ENCODE assay signal across 18 cellular contexts in the genomic region with DNA sequence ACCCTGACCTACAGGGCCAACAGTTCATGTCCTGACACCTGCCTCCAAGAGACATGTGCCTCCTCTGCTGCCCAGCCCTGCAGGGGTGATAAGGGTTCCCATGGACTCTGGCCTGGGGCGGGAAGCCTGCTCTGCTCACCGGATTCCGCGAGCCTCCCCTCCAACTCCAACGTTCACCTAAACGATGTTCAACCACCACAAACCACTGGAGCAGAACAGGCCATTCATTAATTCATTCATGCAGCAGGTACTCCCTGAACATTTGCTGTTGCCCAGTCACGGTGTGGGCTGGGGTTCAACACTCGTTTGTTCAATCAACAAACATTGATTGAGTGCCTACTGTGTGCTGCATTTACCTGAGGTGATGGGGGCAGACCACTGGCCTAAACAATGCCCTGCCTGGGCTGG. TPM values are rescaled to one million over a fixed set of nuclear protein-coding genes. Genes with fewer than 3 reads are reported as not detected.
DNase-seq lines count a peak whose midpoint lies in the region; ATAC-seq, FAIRE-seq and TF ChIP-seq lines count a peak whose summit lies in the region.
"Had no signal": no experiment of that assay in that cellular context is flagged by ENCODE, and none has a peak within 500 bp of the region (broad histone marks: within the 10 kb centered on the region; RNA-seq: fewer than 3 reads in every experiment).

No MANE protein-coding gene starts in this region.

- H3K36me3 ChIP-seq in astrocyte (ENCODE audit: insufficient read depth, low read length) (no peaks in the 10 kb centered on the region), mucosa of descending colon (ENCODE audit: low read depth) (no peaks in the 10 kb centered on the region)

- no peaks in the 10 kb centered on the region for H3K27me3 ChIP-seq in astrocyte (ENCODE audit: insufficient read depth, low read length)

- H2AFZ ChIP-seq in astrocyte (ENCODE audit: low read depth, low read length): no peak overlapping the region

- H3K27me3 Mint-ChIP-seq in CD14-positive monocyte (ENCODE audit: low read depth in 3 of 3) (peaks cover 0 to 3% (median 0%) of the 10 kb centered on the region in 3 donors), astrocyte (ENCODE audit: low read depth, unreplicated experiment) (peaks cover 28% of the 10 kb centered on the region)
- H3K27me3 Mint-ChIP-seq: CD4-positive, CD25-positive, alpha-beta regulatory T cell had no signal

- peaks cover 69% of the 10 kb centered on the region for H3K4me1 Mint-ChIP-seq in CD14-positive monocyte
- H3K4me1 Mint-ChIP-seq in astrocyte (ENCODE audit: low read depth, unreplicated experiment): no peaks in the 10 kb centered on the region

- no peak overlapping the region for H3K27ac ChIP-seq in astrocyte (ENCODE audit: low read depth, low read length)

- H3K27ac Mint-ChIP-seq in CD14-positive monocyte: peak overlapping the region; percentile 87 to 96 (median 93)
- H3K27ac Mint-ChIP-seq in astrocyte (ENCODE audit: unreplicated experiment): no peak overlapping the region

- ATAC-seq in mucosa of descending colon (no peak), GM21360 (IDR thresholded peaks at IDR 0.05; ENCODE audit: unreplicated experiment) (no peak), HG03039 (IDR thresholded peaks at IDR 0.05; ENCODE audit: unreplicated experiment) (no peak)

- H3K9me3 Mint-ChIP-seq in CD14-positive monocyte (peaks cover 0 to 4% (median 2%) of the 10 kb centered on the region in 7 donors), astrocyte (ENCODE audit: unreplicated experiment) (no peaks in the 10 kb centered on the region)
- H3K9me3 Mint-ChIP-seq: CD4-positive, CD25-positive, alpha-beta regulatory T cell had no signal

- H3K4me3 ChIP-seq in astrocyte (ENCODE audit: insufficient read depth, low read depth, low read length) (no peak overlapping the region), mucosa of descending colon (no peak overlapping the region)

- H3K9ac ChIP-seq in astrocyte (ENCODE audit: low read length): no peak overlapping the region

- TF ChIP-seq CTCF in CD14-positive monocyte (IDR thresholded peaks at IDR 0.05): no peak
- TF ChIP-seq CTCF in astrocyte (IDR thresholded peaks at IDR 0.05; ENCODE audit: insufficient read depth, low read depth, low read length): no peak
- no peak for TF ChIP-seq CTCF in mucosa of descending colon (IDR thresholded peaks at IDR 0.05)

- intact Hi-C loops in CD14-positive monocyte (cut with micrococcal nuclease) (no loop called here), mucosa of descending colon (cut with DNase I, micrococcal nuclease) (no loop called here)

- peaks cover 8% of the 10 kb centered on the region for H3K79me2 ChIP-seq in astrocyte (ENCODE audit: insufficient read depth, low read length)

- no peaks in the 10 kb centered on the region for H3K9me3 ChIP-seq in astrocyte (ENCODE audit: insufficient read depth, low read depth, low read length)
- H3K9me3 ChIP-seq in mucosa of descending colon: no peaks in the 10 kb centered on the region

- no peak for FAIRE-seq in astrocyte (lab: Jason Lieb, UNC)

- no peak for DNase-seq in CD14-positive monocyte (ENCODE audit: low spot score)
- no peak for DNase-seq in astrocyte (ENCODE audit: low read depth)
- peak in 2 of 3 donors; percentile 52 to 59 for DNase-seq in mucosa of descending colon
- no peak for DNase-seq in ureter (ENCODE audit: low spot score)
- DNase-seq: CD4-positive, CD25-positive, alpha-beta regulatory T cell; DMS79; GOT3; KG1; NCI-H1436; NCI-H2029; NCI-H2171; NCI-H446; NK-92 treated with Interleukin-12 subunit alpha and Interleukin-12 subunit beta, amount 100 ng/mL, for 24 hours; SIG-M5 had no signal

- no peak overlapping the region for H3K4me2 ChIP-seq in astrocyte (ENCODE audit: low read length)

- H3K4me3 Mint-ChIP-seq in CD14-positive monocyte (no peak overlapping the region), astrocyte (ENCODE audit: unreplicated experiment) (peak overlapping the region; percentile 14)

- H4K20me1 ChIP-seq in astrocyte (ENCODE audit: insufficient read depth, low read length): peaks cover 8% of the 10 kb centered on the region

- peaks cover 0 to 6% of the 10 kb centered on the region in 2 donors for H3K36me3 Mint-ChIP-seq in CD14-positive monocyte
- peaks cover 3% of the 10 kb centered on the region for H3K36me3 Mint-ChIP-seq in astrocyte (ENCODE audit: low read depth, unreplicated experiment)
- H3K36me3 Mint-ChIP-seq: CD4-positive, CD25-positive, alpha-beta regulatory T cell had no signal

- H3K4me1 ChIP-seq in astrocyte (ENCODE audit: insufficient read depth, low read length): peaks cover 16% of the 10 kb centered on the region
- H3K4me1 ChIP-seq in mucosa of descending colon (ENCODE audit: low read depth): peaks cover 33% of the 10 kb centered on the region

RNA-seq across cellular contexts. Expression of a gene that starts 3.3 kb away (rescaled TPM):
- polyA plus RNA-seq in CD14-positive monocyte: 10 to 100 TPM in 1 of 2 donors, 1 to 10 TPM in 1; 5.7 to 14.8 TPM
- 4.0 and 4.7 TPM in 2 replicates for total RNA-seq in astrocyte
- 10 to 100 TPM; 10.5 to 13.6 (median 12.8) TPM for total RNA-seq in mucosa of descending colon
- total RNA-seq in ureter: 12.7 TPM

RNA-seq across cellular contexts. Expression of a gene that starts 3.6 kb away (rescaled TPM):
- polyA plus RNA-seq in CD14-positive monocyte: 1 to 10 TPM; 1.7 to 3.1 TPM
- 0.41 and 0.43 TPM in 2 replicates for total RNA-seq in astrocyte
- 10 to 100 TPM in 1 of 3 donors, 1 to 10 TPM in 2; 2.7 to 11.2 (median 6.0) TPM for total RNA-seq in mucosa of descending colon
- total RNA-seq in ureter: 1.6 TPM

RNA-seq across cellular contexts. Expression of a gene that starts 12.8 kb away (rescaled TPM):
- 10 to 100 TPM; 29.3 to 38.2 TPM for polyA plus RNA-seq in CD14-positive monocyte
- total RNA-seq in astrocyte (69.2 and 89.0 TPM in 2 replicates), mucosa of descending colon (10 to 100 TPM; 36.1 to 55.4 (median 52.7) TPM), ureter (57.8 TPM)

RNA-seq across cellular contexts. Expression of a gene that starts 20.1 kb away (rescaled TPM):
- not detected for polyA plus RNA-seq in CD14-positive monocyte
- total RNA-seq in astrocyte (0.14 and 0.55 TPM in 2 replicates), mucosa of descending colon (10 to 100 TPM in 2 of 3 donors, 1 to 10 TPM in 1; 7.7 to 26.8 (median 10.7) TPM), ureter (1.3 TPM)
- total RNA-seq: A673; CD4-positive, CD25-positive, alpha-beta regulatory T cell; RPMI7951 had no signal
- polyA plus RNA-seq: CD4-positive, CD25-positive, alpha-beta regulatory T cell had no signal

RNA-seq across cellular contexts. Expression of a gene that starts 28.0 kb away (rescaled TPM):
- under 1 TPM in 1 of 2 donors, not detected in 1; 0.51 TPM for polyA plus RNA-seq in CD14-positive monocyte
- total RNA-seq in astrocyte: 65.9 and 66.8 TPM in 2 replicates
- total RNA-seq in mucosa of descending colon: 100 to 1,000 TPM in 1 of 3 donors, 10 to 100 TPM in 2; 78.6 to 177 (median 83.0) TPM
- 138 TPM for total RNA-seq in ureter

Comparison
In these comparisons a context has a peak if more than half of its experiments do, and no peak if none do; other contexts are left out.
1. DNase-seq: peak in mucosa of descending colon (2 of 3); none in CD14-positive monocyte (single experiment), astrocyte (single experiment) and ureter (single experiment).